Comparison of ENCODE assay signal across 8 cellular contexts in the genomic region with DNA sequence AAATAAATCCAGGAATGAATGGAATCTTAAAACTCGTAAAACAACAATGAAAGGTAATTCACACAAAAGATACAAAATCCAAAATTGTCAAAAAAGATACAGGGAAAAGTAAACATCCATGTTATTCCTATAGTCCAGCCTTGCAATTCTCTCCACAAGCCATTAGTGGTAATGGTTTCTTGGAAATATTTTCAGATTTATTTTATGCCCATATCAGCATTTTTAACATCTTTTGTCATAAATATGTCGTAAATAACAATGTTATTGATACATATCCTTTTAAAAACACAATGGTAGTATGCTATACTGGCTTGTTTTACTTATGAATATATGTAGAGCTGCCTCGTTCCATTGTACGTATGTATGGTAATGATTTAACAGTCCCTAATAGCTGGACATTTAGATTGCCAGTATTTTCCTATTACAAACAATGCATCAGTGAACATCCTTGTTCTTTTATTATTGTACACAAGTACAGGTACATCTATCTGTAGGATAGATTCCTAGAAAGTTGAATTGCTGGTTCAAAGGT. TPM values are rescaled to one million over a fixed set of nuclear protein-coding genes. Genes with fewer than 3 reads are reported as not detected.
DNase-seq lines count a peak whose midpoint lies in the region; TF ChIP-seq lines count a peak whose summit lies in the region.

No MANE protein-coding gene starts in this region.

- H3K9me2 ChIP-seq in Karpas-422 (replicated peaks; ENCODE audit: insufficient read depth, low read length), result no peaks in the 10 kb centered on the region

- DNase-seq in Karpas-422 (no peak), neural crest cell (ENCODE audit: low read depth, low spot score) (no peak), NCI-H128 (lab: John Stamatoyannopoulos, UW; ENCODE audit: unreplicated experiment) (no peak), hypothalamus (lab: John Stamatoyannopoulos, UW) (no peak), germinal center (ENCODE audit: low spot score) (no peak), NCI-H187 treated with DMSO at 0.1 percent for 48 hours (lab: John Stamatoyannopoulos, UW) (no peak)

- H3K4me2 ChIP-seq in BLaER1, result peak overlapping the region; percentile 90
- peak overlapping the region; percentile 95 for H3K4me2 ChIP-seq in Karpas-422 (ENCODE audit: low read depth, low read length, poor library complexity, severe bottlenecking)

- H3K36me3 Mint-ChIP-seq in dendritic cell treated with granulocyte-macrophage colony-stimulating factor and Interleukin-4, amounts not matched to agents 40 ng/mL and 50 ng/mL, for 4 days (ENCODE audit: low read depth), result peaks cover 15% of the 10 kb centered on the region
- H3K36me3 Mint-ChIP-seq in neural crest cell (ENCODE audit: low read depth), result peaks cover 15% of the 10 kb centered on the region

- H3K79me2 ChIP-seq in Karpas-422 (ENCODE audit: low read length), result no peaks in the 10 kb centered on the region

- H3K27ac Mint-ChIP-seq in dendritic cell treated with granulocyte-macrophage colony-stimulating factor and Interleukin-4, amounts not matched to agents 40 ng/mL and 50 ng/mL, for 4 days, result peak overlapping the region; percentile 94
- peak overlapping the region; percentile 97 for H3K27ac Mint-ChIP-seq in neural crest cell (ENCODE audit: unreplicated experiment)

- no peaks in the 10 kb centered on the region for H3K9me3 Mint-ChIP-seq in dendritic cell treated with granulocyte-macrophage colony-stimulating factor and Interleukin-4, amounts not matched to agents 40 ng/mL and 50 ng/mL, for 4 days
- peaks cover 9% of the 10 kb centered on the region for H3K9me3 Mint-ChIP-seq in neural crest cell

- intact Hi-C loops in dendritic cell treated with granulocyte-macrophage colony-stimulating factor and Interleukin-4, amounts not matched to agents 40 ng/mL and 50 ng/mL, for 4 days (cut with micrococcal nuclease), result loop anchor here (5.0 kb wide), 2 partner anchors 36 to 59 kb away; a partner anchor contains a TSS

- H3K27me3 Mint-ChIP-seq in dendritic cell treated with granulocyte-macrophage colony-stimulating factor and Interleukin-4, amounts not matched to agents 40 ng/mL and 50 ng/mL, for 4 days, result peaks cover 2% of the 10 kb centered on the region
- H3K27me3 Mint-ChIP-seq in neural crest cell (ENCODE audit: low read depth), result peaks cover 19% of the 10 kb centered on the region

- H3K4me3 Mint-ChIP-seq in dendritic cell treated with granulocyte-macrophage colony-stimulating factor and Interleukin-4, amounts not matched to agents 40 ng/mL and 50 ng/mL, for 4 days, result peak overlapping the region; percentile 97
- H3K4me3 Mint-ChIP-seq in neural crest cell, result peak overlapping the region; percentile 98

- H3K4me1 Mint-ChIP-seq in dendritic cell treated with granulocyte-macrophage colony-stimulating factor and Interleukin-4, amounts not matched to agents 40 ng/mL and 50 ng/mL, for 4 days (ENCODE audit: low read depth), result peaks cover 30% of the 10 kb centered on the region
- peaks cover 35% of the 10 kb centered on the region for H3K4me1 Mint-ChIP-seq in neural crest cell

- H2AFZ ChIP-seq in Karpas-422 (ENCODE audit: low read length), result peak overlapping the region; percentile 95; the same call in 1 of the 2 replicates

- H3K9ac ChIP-seq in BLaER1, result peak overlapping the region; percentile 93; the same call in 1 of the 2 replicates
- H3K9ac ChIP-seq in Karpas-422 (ENCODE audit: low read length), result peak overlapping the region; percentile 93

- H3K27ac ChIP-seq in BLaER1 (peak overlapping the region; percentile 95), Karpas-422 (ENCODE audit: low read length) (no peak overlapping the region)

- H3K4me1 ChIP-seq in BLaER1 (peaks cover 35% of the 10 kb centered on the region), Karpas-422 (ENCODE audit: low read length) (peaks cover 23% of the 10 kb centered on the region)

- no peak for TF ChIP-seq CTCF in neural crest cell (conservative IDR thresholded peaks at IDR 0.05)

- H3K4me3 ChIP-seq in BLaER1 (peak overlapping the region; percentile 83), Karpas-422 (ENCODE audit: low read length) (peak overlapping the region; percentile 76)

- H3K9me3 ChIP-seq in BLaER1 (peaks cover 10% of the 10 kb centered on the region), Karpas-422 (ENCODE audit: low read length) (no peaks in the 10 kb centered on the region)

- H3K27me3 ChIP-seq in BLaER1 (no peaks in the 10 kb centered on the region), Karpas-422 (ENCODE audit: low read length) (0 out of 2 replicates have a peak, but pooled peaks cover 2% of the 10 kb centered on the region)

- no peaks in the 10 kb centered on the region for H3K36me3 ChIP-seq in BLaER1
- H3K36me3 ChIP-seq in Karpas-422 (ENCODE audit: insufficient read depth, low read length), result no peaks in the 10 kb centered on the region

- H4K20me1 ChIP-seq in BLaER1 (no peaks in the 10 kb centered on the region), Karpas-422 (ENCODE audit: insufficient read depth, low read depth, low read length) (no peaks in the 10 kb centered on the region)

RNA-seq across cellular contexts. Expression of a gene that starts 30.6 kb away (rescaled TPM):
- 25.8 and 61.9 TPM in 2 replicates for total RNA-seq in Karpas-422 (2014; rRNA removed; shearing (Covaris generic); ENCODE audit: low replicate concordance)
- 65.0 and 67.7 TPM in 2 replicates for total RNA-seq in neural crest cell
